28 cellular contexts compared by ENCODE assay signal in the genomic region with DNA sequence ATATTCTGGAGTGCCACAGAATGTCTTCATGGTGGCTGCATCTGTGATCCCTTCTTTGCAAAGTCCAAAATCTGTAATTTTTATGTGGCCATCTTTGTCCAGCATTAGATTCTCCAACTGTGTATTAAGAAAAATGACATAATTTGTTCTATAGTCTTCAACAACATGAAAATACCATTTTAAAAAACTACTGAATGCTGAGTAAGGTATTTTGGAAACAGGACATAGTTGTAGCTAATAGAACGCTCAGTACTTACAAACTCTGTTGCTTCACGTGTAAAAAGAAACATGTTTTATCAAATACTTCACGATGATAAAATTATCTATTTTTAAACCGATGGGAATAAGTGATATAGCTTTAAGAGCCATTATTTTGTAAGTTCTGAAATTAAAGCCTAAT.
"Had no signal": no experiment of that assay in that cellular context is flagged by ENCODE, and none has a peak within 500 bp of the region (broad histone marks: within the 10 kb centered on the region; RNA-seq: fewer than 3 reads in every experiment).

No MANE protein-coding gene starts in this region.

- H3K9me3 ChIP-seq: neutrophil, psoas muscle, stomach, thoracic aorta, thyroid gland, upper lobe of left lung, vagina had no signal

- H3K36me3 ChIP-seq: neutrophil had no signal

- H3K9ac ChIP-seq: parathyroid adenoma had no signal

- H3K4me3 ChIP-seq: psoas muscle, smooth muscle cell, spleen, stomach, thoracic aorta, thyroid gland, tibial nerve, upper lobe of left lung, vagina had no signal

- ATAC-seq: naive thymus-derived CD8-positive, alpha-beta T cell; natural killer cell treated with Interleukin-12 subunit alpha and Interleukin-12 subunit beta and Interleukin-15 and Interleukin-18, amount 100 ng/mL, for 72 hours; psoas muscle; right cardiac atrium; sciatic nerve; stimulated activated effector memory CD8-positive, alpha-beta T cell treated with anti-CD3 and anti-CD28 coated beads, Interleukin-12 subunit alpha, Interleukin-12 subunit beta, amount 100 ng/mL, for 72 hours; stimulated activated naive B cell treated with anti-CD40 and anti-IgM and Interleukin-4, amounts not matched to agents 10 μg/mL and 1 μg/mL and 100 μg/mL, for 72 hours had no signal

- H3K27ac ChIP-seq: neutrophil, parathyroid adenoma, psoas muscle, spleen, stomach, thoracic aorta, thyroid gland, tibial nerve, upper lobe of left lung, vagina had no signal

- H3K79me2 ChIP-seq: parathyroid adenoma had no signal

- H3K4me1 ChIP-seq: parathyroid adenoma, psoas muscle, spleen, thyroid gland, upper lobe of left lung, vagina had no signal

- DNase-seq: naive B cell; naive thymus-derived CD8-positive, alpha-beta T cell; nephron progenitor cell; nucleus accumbens; posterior cingulate gyrus; psoas muscle; right cardiac atrium; spleen; stimulated activated CD4-positive, alpha-beta T cell treated with anti-CD3 and anti-CD28 coated beads, Interleukin-15, amount 100 ng/mL, for 24 hours; stimulated activated CD4-positive, alpha-beta T cell treated with anti-CD3 and anti-CD28 coated beads, Interleukin-2, amount 100 ng/mL, for 24 hours; stimulated activated CD4-positive, alpha-beta T cell treated with anti-CD3 and anti-CD28 coated beads, Interleukin-2, amount 100 ng/mL, for 48 hours; stimulated activated CD4-positive, alpha-beta T cell treated with anti-CD3 and anti-CD28 coated beads, Interleukin-4, amount 100 ng/mL, for 24 hours; stimulated activated naive B cell treated with anti-CD40 and anti-IgM and Interleukin-4, amounts not matched to agents 10 μg/mL and 1 μg/mL and 100 μg/mL, for 72 hours; stimulated activated naive CD4-positive, alpha-beta T cell treated with Interleukin-2 at 50 U/mL for 16 hours; stomach; thyroid gland; trophoblast cell; upper lobe of left lung had no signal

- H3K27me3 ChIP-seq: neutrophil, spleen, stomach, thyroid gland, tibial nerve, upper lobe of left lung, vagina had no signal

- H2AFZ ChIP-seq: parathyroid adenoma had no signal

- FAIRE-seq: urothelium cell line had no signal

- H3K4me2 ChIP-seq: smooth muscle cell had no signal
